In the genomic region with DNA sequence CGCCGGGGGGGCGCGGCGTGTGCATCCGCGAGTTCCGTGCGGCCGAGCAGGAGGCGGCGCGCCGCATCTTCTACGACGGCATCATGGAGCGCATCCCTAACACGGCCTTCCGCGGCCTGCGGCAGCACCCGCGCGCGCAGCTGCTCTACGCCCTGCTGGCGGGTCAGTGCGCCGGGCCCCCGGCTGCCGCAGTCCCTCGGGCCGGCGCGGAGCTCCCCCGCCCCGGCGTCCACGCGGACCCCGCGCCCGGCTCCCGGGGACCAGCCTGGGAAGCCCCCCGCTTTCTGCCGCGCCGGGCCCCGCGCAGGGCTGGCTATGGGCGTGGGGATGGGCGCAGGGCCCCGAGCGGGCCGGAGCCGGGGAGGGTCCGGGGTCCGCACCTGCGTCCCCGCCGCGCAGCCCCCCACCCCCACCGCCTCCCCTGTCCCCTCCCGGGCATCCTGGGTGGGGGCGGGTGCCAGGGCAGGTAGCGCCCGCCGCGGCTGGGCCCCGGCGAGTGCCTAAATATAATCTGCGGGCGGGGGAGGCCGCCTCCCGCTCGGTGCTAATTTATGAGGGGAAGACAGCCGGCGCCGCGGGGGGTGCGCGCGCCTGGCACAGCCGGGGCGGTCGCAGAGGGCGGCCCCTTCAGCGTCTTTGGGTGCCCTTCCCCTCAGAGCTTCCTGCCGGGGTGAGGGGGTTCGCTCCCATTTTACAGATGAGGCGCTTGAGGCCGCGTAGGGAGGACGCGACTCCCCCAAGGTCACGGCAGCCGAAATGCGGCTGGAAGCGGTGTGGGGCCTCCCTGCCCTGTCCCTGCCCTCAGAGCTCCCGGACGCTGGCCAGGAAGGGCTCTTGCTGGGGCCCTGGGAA, we compare ENCODE assay signal across 9 cellular contexts. TPM values are rescaled to one million over a fixed set of nuclear protein-coding genes. Genes with fewer than 3 reads are reported as not detected.
DNase-seq lines count a peak whose midpoint lies in the region; ATAC-seq and TF ChIP-seq lines count a peak whose summit lies in the region.
"Had no signal": no experiment of that assay in that cellular context is flagged by ENCODE, and none has a peak within 500 bp of the region (broad histone marks: within the 10 kb centered on the region; RNA-seq: fewer than 3 reads in every experiment).

No MANE protein-coding gene starts in this region.

- H3K4me3 ChIP-seq in SU-DHL-6 (ENCODE audit: insufficient read depth, low read length, poor library complexity, severe bottlenecking) (peak overlapping the region; percentile 46), iPS-18a (ENCODE audit: low read length) (peak overlapping the region; percentile 6)

- no peaks in the 10 kb centered on the region for H3K9me2 ChIP-seq in SU-DHL-6 (replicated peaks; ENCODE audit: insufficient read depth, low read length)

- H3K27ac ChIP-seq in SU-DHL-6 (ENCODE audit: low read depth, low read length) (no peak overlapping the region), iPS-18a (ENCODE audit: low read length) (no peak overlapping the region)

- H3K9ac ChIP-seq in SU-DHL-6 (ENCODE audit: low read length) (peak overlapping the region; percentile 37; the same call in 1 of the 2 replicates), iPS-18a (ENCODE audit: low read length) (no peak overlapping the region)

- peak overlapping the region; percentile 44 for H3K4me2 ChIP-seq in SU-DHL-6 (ENCODE audit: low read depth, low read length, poor library complexity, severe bottlenecking)

- no peak for TF ChIP-seq CTCF in SU-DHL-6 (IDR thresholded peaks at IDR 0.05; ENCODE audit: insufficient read depth, low read length, poor library complexity, severe bottlenecking)

- ATAC-seq in GM18909 (IDR thresholded peaks at IDR 0.05; ENCODE audit: poor library complexity, unreplicated experiment) (no peak), HG02981 (IDR thresholded peaks at IDR 0.05; ENCODE audit: unreplicated experiment) (no peak)

- no peaks in the 10 kb centered on the region for H4K20me1 ChIP-seq in SU-DHL-6 (ENCODE audit: low read depth, low read length)

- in situ Hi-C loops in G401 (cut with HindIII; ENCODE audit: low sequenced_read_pairs): no loop called here

- DNase-seq in stimulated activated CD4-positive, alpha-beta T cell treated with anti-CD3 and anti-CD28 coated beads, Interleukin-15, amount 100 ng/mL, for 24 hours: peak; percentile 43
- no peak for DNase-seq in stimulated activated CD4-positive, alpha-beta T cell treated with anti-CD3 and anti-CD28 coated beads, Interleukin-12 subunit alpha, Interleukin-12 subunit beta, amount 100 ng/mL, for 4 hours
- no peak for DNase-seq in islet precursor cell
- DNase-seq in G401 (ENCODE audit: low spot score): no peak
- DNase-seq: foreskin melanocyte had no signal

- H3K9me3 ChIP-seq in SU-DHL-6 (ENCODE audit: insufficient read depth, low read length) (no peaks in the 10 kb centered on the region), iPS-18a (ENCODE audit: control insufficient read depth, low read depth, low read length) (no peaks in the 10 kb centered on the region)

- H3F3A ChIP-seq in SU-DHL-6 (ENCODE audit: insufficient read depth): no peaks in the 10 kb centered on the region

- no peak overlapping the region for H2AFZ ChIP-seq in SU-DHL-6 (ENCODE audit: low read depth, low read length, severe bottlenecking)

- no peaks in the 10 kb centered on the region for H3K79me2 ChIP-seq in SU-DHL-6 (ENCODE audit: insufficient read depth, low read length)

- no peaks in the 10 kb centered on the region for H3K4me1 ChIP-seq in iPS-18a (ENCODE audit: control insufficient read depth, low read depth, low read length)

- H3K27me3 ChIP-seq in SU-DHL-6 (ENCODE audit: low read length): no peaks in the 10 kb centered on the region
- peaks cover 62% of the 10 kb centered on the region for H3K27me3 ChIP-seq in iPS-18a (ENCODE audit: control insufficient read depth, insufficient read depth, low read length)

- H3K36me3 ChIP-seq in SU-DHL-6 (ENCODE audit: low read length) (no peaks in the 10 kb centered on the region), iPS-18a (ENCODE audit: control insufficient read depth, low read depth, low read length) (no peaks in the 10 kb centered on the region)

RNA-seq across cellular contexts. Expression of gene NAT8L, which starts 0.8 kb away (rescaled TPM):
- 9.5 and 11.4 TPM in 2 replicates for total RNA-seq in G401 (2014; rRNA removed; shearing (Covaris generic))

RNA-seq across cellular contexts. Expression of gene NELFA, which starts 51.2 kb away (rescaled TPM):
- total RNA-seq in G401 (2014; rRNA removed; shearing (Covaris generic)): 32.5 and 38.1 TPM in 2 replicates
